Comparison of ENCODE assay signal across 8 cellular contexts in the genomic region with DNA sequence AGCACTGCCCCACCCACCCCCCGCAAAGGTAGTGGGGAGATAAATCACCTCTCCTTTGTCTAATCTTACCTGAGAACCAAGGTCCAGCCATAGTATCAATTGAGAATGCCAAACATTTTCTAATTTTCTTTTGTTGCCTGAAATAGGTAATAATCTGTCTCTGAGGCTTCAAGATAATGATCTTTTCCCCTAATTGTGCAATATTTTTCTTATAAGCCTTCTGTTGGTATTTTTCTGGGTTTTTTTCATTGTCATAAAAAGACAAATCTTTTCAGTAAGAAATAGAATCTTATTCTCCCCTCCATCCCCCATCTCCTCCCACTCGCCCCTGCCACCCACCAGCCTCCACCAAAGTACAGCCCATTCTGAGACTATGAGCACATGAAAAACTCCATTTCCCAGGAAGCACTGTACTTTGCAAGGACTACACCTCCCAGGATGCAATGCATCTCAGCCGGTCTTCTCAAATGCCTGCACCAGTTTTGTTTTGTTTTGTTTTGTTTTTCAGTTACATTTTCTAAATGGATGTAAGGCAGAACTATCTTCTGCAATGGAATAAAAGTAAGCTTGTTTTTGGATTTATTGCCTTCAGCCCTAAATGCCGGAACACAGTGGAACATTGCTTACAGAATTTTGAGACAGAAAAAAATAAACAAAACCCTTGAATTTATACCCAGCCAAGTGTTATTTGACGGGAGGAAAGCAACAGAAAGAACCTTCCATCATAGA.
A peak's percentile ranks its signal among the peaks of the same experiment; 100 is the strongest.
DNase-seq lines count a peak whose midpoint lies in the region; ATAC-seq and TF ChIP-seq lines count a peak whose summit lies in the region.

No MANE protein-coding gene starts in this region.

- H3K27me3 Mint-ChIP-seq in mesothelial cell of epicardium (ENCODE audit: low read depth) = no peaks in the 10 kb centered on the region
- peaks cover 0 to 5% of the 10 kb centered on the region in 2 donors for H3K27me3 Mint-ChIP-seq in CD8-positive, alpha-beta memory T cell

- peak overlapping the region; percentile 62 for H3K4me3 Mint-ChIP-seq in mesothelial cell of epicardium
- peak overlapping the region in 3 of 7 donors; percentile 17 to 70 (median 70) for H3K4me3 Mint-ChIP-seq in CD8-positive, alpha-beta memory T cell

- H3K4me1 Mint-ChIP-seq in mesothelial cell of epicardium = peaks cover 17% of the 10 kb centered on the region
- H3K4me1 Mint-ChIP-seq in CD8-positive, alpha-beta memory T cell = peaks cover 0 to 4% (median 0%) of the 10 kb centered on the region in 3 donors

- no peaks in the 10 kb centered on the region for H3K27me3 ChIP-seq in colonic mucosa
- H3K27me3 ChIP-seq in CD8-positive, alpha-beta memory T cell (ENCODE audit: insufficient read depth, low read length, poor library complexity, severe bottlenecking) = no peaks in the 10 kb centered on the region

- POLR2A ChIA-PET in CD8-positive, alpha-beta memory T cell (lab: Charles Lee) = no interaction called here

- H3K4me1 ChIP-seq in colonic mucosa = no peaks in the 10 kb centered on the region
- no peaks in the 10 kb centered on the region for H3K4me1 ChIP-seq in CD8-positive, alpha-beta memory T cell (ENCODE audit: insufficient read depth, low read length)

- H3K36me3 Mint-ChIP-seq in mesothelial cell of epicardium = no peaks in the 10 kb centered on the region
- H3K36me3 Mint-ChIP-seq in CD8-positive, alpha-beta memory T cell = no peaks in the 10 kb centered on the region

- H3K36me3 ChIP-seq in colonic mucosa = no peaks in the 10 kb centered on the region
- no peaks in the 10 kb centered on the region for H3K36me3 ChIP-seq in CD8-positive, alpha-beta memory T cell (ENCODE audit: insufficient read depth, low read length)

- intact Hi-C loops in colonic mucosa (cut with DNase I) = no loop called here

- peak; percentile 69 for DNase-seq in EH (ENCODE audit: low read depth)
- peak; percentile 78 for DNase-seq in OCI-M1 (lab: John Stamatoyannopoulos, UW)
- DNase-seq in colonic mucosa = no peak
- DNase-seq in mesothelial cell of epicardium (ENCODE audit: low spot score in 2 of 2, unreplicated experiment in 2 of 2) = no peak
- no peak for DNase-seq in stimulated activated CD4-positive, alpha-beta T cell treated with anti-CD3 and anti-CD28 coated beads, Interleukin-4, amount 100 ng/mL, for 1 hour
- DNase-seq in CD8-positive, alpha-beta memory T cell = no peak

- peak; percentile 99 for ATAC-seq in GM19438 (IDR thresholded peaks at IDR 0.05; ENCODE audit: low read depth, unreplicated experiment)
- ATAC-seq in HG03280 (IDR thresholded peaks at IDR 0.05; ENCODE audit: unreplicated experiment) = peak; percentile 98

- CTCF ChIA-PET in CD8-positive, alpha-beta memory T cell (lab: Charles Lee) = no interaction called here

- H3K4me3 ChIP-seq in colonic mucosa = peak overlapping the region; percentile 16
- H3K4me3 ChIP-seq in CD8-positive, alpha-beta memory T cell (ENCODE audit: low read length) = no peak overlapping the region

- no peaks in the 10 kb centered on the region for H3K9me3 ChIP-seq in colonic mucosa
- H3K9me3 ChIP-seq in CD8-positive, alpha-beta memory T cell (ENCODE audit: low read length) = no peaks in the 10 kb centered on the region

- peaks cover 4% of the 10 kb centered on the region for H3K9me3 Mint-ChIP-seq in mesothelial cell of epicardium
- no peaks in the 10 kb centered on the region for H3K9me3 Mint-ChIP-seq in CD8-positive, alpha-beta memory T cell

- TF ChIP-seq CTCF in colonic mucosa (IDR thresholded peaks at IDR 0.05) (no peak), mesothelial cell of epicardium (IDR thresholded peaks at IDR 0.05; ENCODE audit: unreplicated experiment) (no peak)

- no peak overlapping the region for H3K9ac ChIP-seq in colonic mucosa (ENCODE audit: low read depth in 2 of 2, low read length in 2 of 2)

- no peak overlapping the region for H3K27ac ChIP-seq in colonic mucosa
- H3K27ac ChIP-seq in CD8-positive, alpha-beta memory T cell (ENCODE audit: low read depth, low read length) = no peak overlapping the region

- H3K27ac Mint-ChIP-seq in mesothelial cell of epicardium = no peak overlapping the region
- no peak overlapping the region for H3K27ac Mint-ChIP-seq in CD8-positive, alpha-beta memory T cell

Comparison
In these comparisons a context has a peak if more than half of its experiments do, and no peak if none do; other contexts are left out.
1. DNase-seq: peak in EH (single experiment) and OCI-M1 (single experiment); none in colonic mucosa (single experiment), mesothelial cell of epicardium (0 of 2), stimulated activated CD4-positive, alpha-beta T cell treated with anti-CD3 and anti-CD28 coated beads, Interleukin-4, amount 100 ng/mL, for 1 hour (single experiment) and CD8-positive, alpha-beta memory T cell (0 of 5).